10 cellular contexts compared by ENCODE assay signal in genomic region chr19:47518139-47518538, GRCh38. TPM values are rescaled to one million over a fixed set of nuclear protein-coding genes. Genes with fewer than 3 reads are reported as not detected.
DNase-seq lines count a peak whose midpoint lies in the region; ATAC-seq and TF ChIP-seq lines count a peak whose summit lies in the region.
"Had no signal": no experiment of that assay in that cellular context is flagged by ENCODE, and none has a peak within 500 bp of the region (broad histone marks: within the 10 kb centered on the region; RNA-seq: fewer than 3 reads in every experiment).

No MANE protein-coding gene starts in this region.

- H3K27ac Mint-ChIP-seq in endodermal cell = no peak overlapping the region
- H3K27ac Mint-ChIP-seq: dendritic cell treated with granulocyte-macrophage colony-stimulating factor and Interleukin-4, amounts not matched to agents 40 ng/mL and 50 ng/mL, for 4 days had no signal

- H3K36me3 ChIP-seq in endodermal cell (ENCODE audit: control insufficient read depth, insufficient read depth, low read length) = no peaks in the 10 kb centered on the region
- H3K36me3 ChIP-seq: left lung had no signal

- DNase-seq in OCI-M1 (lab: John Stamatoyannopoulos, UW) (peak; percentile 67), amniotic epithelial cell (ENCODE audit: low read depth) (peak; percentile 12), 8988T (no peak), endodermal cell (no peak), occipital lobe (lab: John Stamatoyannopoulos, UW) (no peak), NCI-H510A (lab: John Stamatoyannopoulos, UW) (no peak)
- peak; percentile 66 to 67 for DNase-seq in stimulated activated CD8-positive, alpha-beta memory T cell treated with anti-CD3 and anti-CD28 coated beads, Interleukin-7, amount 100 ng/mL, for 4 hours (ENCODE audit: low read depth in 2 of 2)
- DNase-seq: left lung had no signal

- ATAC-seq in GM19463 (IDR thresholded peaks at IDR 0.05; ENCODE audit: unreplicated experiment) = peak; percentile 37
- ATAC-seq: left lung had no signal

- no peaks in the 10 kb centered on the region for H3K27me3 Mint-ChIP-seq in endodermal cell (ENCODE audit: insufficient read depth)

- 80 to 87% methylated on average over 3 to 4 of the region's 4 CpGs for WGBS in endodermal cell (ENCODE audit: insufficient coverage in 1 of 2, insufficient read length in 1 of 2), 2 experiments

- H3K4me3 Mint-ChIP-seq in endodermal cell = no peak overlapping the region
- H3K4me3 Mint-ChIP-seq: dendritic cell treated with granulocyte-macrophage colony-stimulating factor and Interleukin-4, amounts not matched to agents 40 ng/mL and 50 ng/mL, for 4 days had no signal

- TF ChIP-seq CTCF in endodermal cell (conservative IDR thresholded peaks at IDR 0.05) = no peak

- H3K9ac ChIP-seq in endodermal cell (ENCODE audit: extremely low read depth, low read length, poor library complexity, severe bottlenecking) = no peak overlapping the region

- no peaks in the 10 kb centered on the region for H3K27me3 ChIP-seq in endodermal cell (ENCODE audit: control insufficient read depth, insufficient read depth, low read length, poor library complexity, severe bottlenecking)

- no peaks in the 10 kb centered on the region for H3K9me3 ChIP-seq in endodermal cell (ENCODE audit: control insufficient read depth, low read length)
- H3K9me3 ChIP-seq: left lung had no signal

- H3K4me1 Mint-ChIP-seq in endodermal cell = peaks cover 34% of the 10 kb centered on the region

- no peak overlapping the region for H3K4me3 ChIP-seq in endodermal cell (ENCODE audit: low read length)
- H3K4me3 ChIP-seq: left lung had no signal

- no peaks in the 10 kb centered on the region for H3K9me3 Mint-ChIP-seq in endodermal cell
- H3K9me3 Mint-ChIP-seq: dendritic cell treated with granulocyte-macrophage colony-stimulating factor and Interleukin-4, amounts not matched to agents 40 ng/mL and 50 ng/mL, for 4 days had no signal

- H3K27ac ChIP-seq in endodermal cell (ENCODE audit: low read depth, low read length) = no peak overlapping the region
- H3K27ac ChIP-seq: left lung had no signal

- no peaks in the 10 kb centered on the region for H3K36me3 Mint-ChIP-seq in endodermal cell (ENCODE audit: low read depth)

- peaks cover 8% of the 10 kb centered on the region for H3K4me1 ChIP-seq in endodermal cell (ENCODE audit: control insufficient read depth, insufficient read depth, low read length)

RNA-seq across cellular contexts. Expression of gene NAPA, which starts 3.3 kb away (rescaled TPM):
- 10 to 100 TPM; 66.0 to 73.9 TPM for total RNA-seq in endodermal cell
- polyA plus RNA-seq in endodermal cell (2013, experiment 1 of 2) = 65.0 TPM
- polyA plus RNA-seq in endodermal cell (2013, experiment 2 of 2) = 52.9 TPM
- total RNA-seq in occipital lobe = 26.8 TPM

RNA-seq across cellular contexts. Expression of gene KPTN, which starts 34.1 kb away (rescaled TPM):
- total RNA-seq in endodermal cell (10 to 100 TPM; 14.7 to 22.9 TPM), occipital lobe (4.2 TPM)
- 21.8 TPM for polyA plus RNA-seq in endodermal cell (2013, experiment 1 of 2)
- 15.8 TPM for polyA plus RNA-seq in endodermal cell (2013, experiment 2 of 2)

RNA-seq across cellular contexts. Expression of gene SLC8A2, which starts 46.4 kb away (rescaled TPM):
- total RNA-seq in endodermal cell (1 to 10 TPM; 2.5 to 3.6 TPM), occipital lobe (40.1 TPM)
- 4.1 TPM for polyA plus RNA-seq in endodermal cell (2013, experiment 1 of 2)
- 2.6 TPM for polyA plus RNA-seq in endodermal cell (2013, experiment 2 of 2)

RNA-seq across cellular contexts. Expression of gene ZNF541, which starts 54.8 kb away (rescaled TPM):
- total RNA-seq in endodermal cell = not detected
- not detected for polyA plus RNA-seq in endodermal cell (2013, experiment 1 of 2)
- not detected for polyA plus RNA-seq in endodermal cell (2013, experiment 2 of 2)
- not detected for total RNA-seq in occipital lobe

Comparison
In these comparisons a context has a peak if more than half of its experiments do, and no peak if none do; other contexts are left out.
1. DNase-seq: peak in OCI-M1 (single experiment), amniotic epithelial cell (single experiment) and stimulated activated CD8-positive, alpha-beta memory T cell treated with anti-CD3 and anti-CD28 coated beads, Interleukin-7, amount 100 ng/mL, for 4 hours (2 of 2); none in 8988T (single experiment), endodermal cell (single experiment), occipital lobe (single experiment) and NCI-H510A (single experiment).